ENCODE assay signal across 16 cellular contexts in the genomic region with DNA sequence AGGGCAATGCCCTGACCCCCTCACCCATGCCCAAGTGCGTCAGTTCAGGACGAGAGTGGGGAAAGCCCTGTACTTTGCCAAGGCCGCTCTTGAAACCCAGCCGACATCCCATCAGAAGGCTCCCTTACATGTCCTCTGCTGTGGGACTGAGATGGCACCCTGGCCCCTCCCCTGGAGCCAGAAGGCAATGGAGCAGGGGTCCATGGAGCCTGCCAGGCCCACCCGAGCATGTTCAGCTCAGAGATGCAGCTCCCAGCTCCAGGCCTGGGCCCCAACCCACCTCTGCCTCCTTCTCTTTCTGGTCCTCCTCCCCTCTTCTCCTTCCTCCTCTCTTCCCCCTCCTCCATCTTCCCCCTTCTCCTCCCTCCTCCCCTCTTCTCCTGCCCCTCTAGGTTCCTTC.
A peak's percentile ranks its signal among the peaks of the same experiment; 100 is the strongest.
DNase-seq lines count a peak whose midpoint lies in the region; ATAC-seq and TF ChIP-seq lines count a peak whose summit lies in the region.
"Had no signal": no experiment of that assay in that cellular context is flagged by ENCODE, and none has a peak within 500 bp of the region (broad histone marks: within the 10 kb centered on the region; RNA-seq: fewer than 3 reads in every experiment).

No MANE protein-coding gene starts in this region.

- in situ Hi-C loops in IMR-90 (cut with MboI; ENCODE audit: low sequenced_read_pairs) = no loop called here

- H3K27ac ChIP-seq in IMR-90 (ENCODE audit: insufficient read depth, low read length) (no peak overlapping the region), neuronal stem cell (replicated peaks; ENCODE audit: low read length) (no peak overlapping the region), spleen (no peak overlapping the region)
- H3K27ac ChIP-seq: 22Rv1; A549; BLaER1 treated with 17β-estradiol and CSF1 and Interleukin-3, amounts not matched to agents 10 nM and 100 nM; C4-2B had no signal

- H3K9me3 ChIP-seq in IMR-90 (ENCODE audit: control insufficient read depth, insufficient read depth, low read length) (no peaks in the 10 kb centered on the region), neuronal stem cell (replicated peaks in 1 of 2; ENCODE audit: control insufficient read depth in 2 of 2, insufficient read depth in 1 of 2, low read depth in 1 of 2, low read length in 2 of 2) (peaks cover 0 to 3% of the 10 kb centered on the region in 2 donors), spleen (no peaks in the 10 kb centered on the region)
- H3K9me3 ChIP-seq: A549, Caco-2 had no signal

- no peaks in the 10 kb centered on the region for H3K36me3 ChIP-seq in IMR-90 (ENCODE audit: control insufficient read depth, insufficient read depth, low read length)
- no peaks in the 10 kb centered on the region for H3K36me3 ChIP-seq in neuronal stem cell (replicated peaks in 1 of 2; ENCODE audit: control insufficient read depth in 2 of 2, insufficient read depth in 2 of 2, low read length in 2 of 2)
- H3K36me3 ChIP-seq in spleen = no peaks in the 10 kb centered on the region
- H3K36me3 ChIP-seq: BLaER1 treated with 17β-estradiol and CSF1 and Interleukin-3, amounts not matched to agents 10 nM and 100 nM had no signal

- no peak overlapping the region for H4K8ac ChIP-seq in IMR-90 (ENCODE audit: low read depth in 2 of 2, low read length in 2 of 2)
- H4K8ac ChIP-seq in neuronal stem cell (ENCODE audit: low read depth, low read length) = no peak overlapping the region

- no peak for TF ChIP-seq POLR2A in IMR-90 (IDR thresholded peaks at IDR 0.05; ENCODE audit: low read depth, low read length)
- TF ChIP-seq POLR2A in spleen (IDR thresholded peaks at IDR 0.05) = no peak

- peaks cover 1% of the 10 kb centered on the region; the same call in 1 of the 2 replicates for H3K4me1 ChIP-seq in IMR-90 (ENCODE audit: control insufficient read depth, insufficient read depth, low read length)
- no peaks in the 10 kb centered on the region for H3K4me1 ChIP-seq in neuronal stem cell (ENCODE audit: control insufficient read depth in 2 of 2, insufficient read depth in 1 of 2, low read depth in 1 of 2, low read length in 2 of 2)
- H3K4me1 ChIP-seq in spleen = peaks cover 6 to 11% (median 8%) of the 10 kb centered on the region in 6 donors
- H3K4me1 ChIP-seq: Caco-2 had no signal

- TF ChIP-seq CTCF in IMR-90 (conservative IDR thresholded peaks at IDR 0.05; ENCODE audit: low read depth, low read length) (no peak), spleen (IDR thresholded peaks at IDR 0.05 in 8 of 11, conservative IDR thresholded peaks at IDR 0.05 in 3 of 11) (no peak)

- H4K5ac ChIP-seq in IMR-90 (ENCODE audit: low read depth, low read length) = no peak overlapping the region

- CTCF ChIA-PET in IMR-90 (lab: Yijun Ruan, JAX) = no interaction called here

- no peak overlapping the region for H2BK5ac ChIP-seq in IMR-90 (ENCODE audit: low read depth, low read length, poor library complexity, severe bottlenecking)
- peak overlapping the region; percentile 71 for H2BK5ac ChIP-seq in neuronal stem cell (ENCODE audit: low read length)

- no peak overlapping the region for H3K18ac ChIP-seq in IMR-90 (ENCODE audit: low read depth, low read length)
- peak overlapping the region; percentile 81 for H3K18ac ChIP-seq in neuronal stem cell (ENCODE audit: low read length)

- no TSS peak for BruUV-seq in IMR-90 (replicated peaks; lab: Mats Ljungman, UMichigan)

- H3K14ac ChIP-seq in IMR-90 (replicated peaks; ENCODE audit: low read depth, low read length) = no peak overlapping the region
- no peak overlapping the region for H3K14ac ChIP-seq in neuronal stem cell (ENCODE audit: low read length)

- no peaks in the 10 kb centered on the region for H3K9me1 ChIP-seq in IMR-90 (ENCODE audit: insufficient read depth, low read length)

- POLR2A ChIA-PET in IMR-90 (lab: Charles Lee; ENCODE audit: unreplicated experiment) = no interaction called here

- no peak overlapping the region for H2AK5ac ChIP-seq in IMR-90 (ENCODE audit: low read depth, low read length)
- peak overlapping the region; percentile 57 for H2AK5ac ChIP-seq in neuronal stem cell (ENCODE audit: low read depth, low read length)

- 80% methylated on average over 2 of the region's 5 CpGs; no CpG with 5 or more reads in 1 of the 2 experiments for WGBS in IMR-90 (ENCODE audit: extremely low coverage in 2 of 2, insufficient read length in 1 of 2), 2 experiments
- WGBS in neuronal stem cell (ENCODE audit: extremely low coverage in 2 of 2, insufficient read length in 2 of 2, insufficient replicate concordance in 1 of 2), 2 donors = no CpG with 5 or more reads among the region's 5 CpGs
- 84 to 93% (median 89%) methylated on average over 5 of the region's 5 CpGs for WGBS in spleen, 5 donors

- no peaks in the 10 kb centered on the region for H4K20me1 ChIP-seq in IMR-90 (ENCODE audit: insufficient read depth, low read length)
- H4K20me1 ChIP-seq: BLaER1 treated with 17β-estradiol and CSF1 and Interleukin-3, amounts not matched to agents 10 nM and 100 nM had no signal

- no peak overlapping the region for H2BK20ac ChIP-seq in IMR-90 (ENCODE audit: low read depth, low read length)

- H3K4me3 ChIP-seq in IMR-90 (ENCODE audit: insufficient read depth, low read depth, low read length) (no peak overlapping the region), neuronal stem cell (ENCODE audit: low read length in 2 of 2) (no peak overlapping the region), spleen (no peak overlapping the region)
- H3K4me3 ChIP-seq: A549; BLaER1 treated with 17β-estradiol and CSF1 and Interleukin-3, amounts not matched to agents 10 nM and 100 nM had no signal

- no peak overlapping the region for H2BK12ac ChIP-seq in neuronal stem cell (ENCODE audit: low read length)

- no peak for ATAC-seq in IMR-90 (ENCODE audit: low read depth)
- ATAC-seq: A549; CD8-positive, alpha-beta T cell had no signal

- no peak for DNase-seq in IMR-90
- no peak for DNase-seq in neuronal stem cell (ENCODE audit: low spot score)
- DNase-seq in spleen = peak; percentile 40
- DNase-seq in NCI-H510A treated with DMSO at 0.1 percent for 48 hours (lab: John Stamatoyannopoulos, UW) = no peak
- DNase-seq in cerebellar nuclear complex (lab: John Stamatoyannopoulos, UW) = no peak
- DNase-seq: AML-193; Caco-2; Calu3; CD4-positive, alpha-beta T cell; CD8-positive, alpha-beta T cell; DMS79 treated with DMSO at 0.1 percent for 48 hours; GF-D8 had no signal

- H3K56ac ChIP-seq in IMR-90 (ENCODE audit: extremely low read depth, insufficient read depth, low read length) = no peak overlapping the region

- dilution Hi-C loops in IMR-90 (cut with HindIII; ENCODE audit: low sequenced_read_pairs, unreplicated experiment) = no loop called here

- H2BK120ac ChIP-seq in IMR-90 (ENCODE audit: low read depth, low read length) = no peak overlapping the region
- peak overlapping the region; percentile 67 for H2BK120ac ChIP-seq in neuronal stem cell (ENCODE audit: low read depth, low read length)

- intact Hi-C loops in IMR-90 (cut with micrococcal nuclease) (no loop called here), spleen (cut with DNase I; ENCODE audit: low total_unique reads) (no loop called here)

- peak overlapping the region; percentile 14 for H2AFZ ChIP-seq in IMR-90 (replicated peaks; ENCODE audit: low read length, poor library complexity)
- H2AFZ ChIP-seq in neuronal stem cell (ENCODE audit: low read length) = no peak overlapping the region

- H3K9ac ChIP-seq in IMR-90 (ENCODE audit: low read depth, low read length) (no peak overlapping the region), neuronal stem cell (ENCODE audit: low read depth, low read length, poor library complexity) (no peak overlapping the region)
- H3K9ac ChIP-seq: BLaER1 treated with 17β-estradiol and CSF1 and Interleukin-3, amounts not matched to agents 10 nM and 100 nM had no signal

- H2BK15ac ChIP-seq in IMR-90 (ENCODE audit: low read depth, low read length) (no peak overlapping the region), neuronal stem cell (ENCODE audit: low read length) (peak overlapping the region; percentile 82)

- H3K27me3 ChIP-seq in IMR-90 (ENCODE audit: control insufficient read depth, insufficient read depth, low read length) (peaks cover 7% of the 10 kb centered on the region; the same call in 1 of the 2 replicates), neuronal stem cell (ENCODE audit: control insufficient read depth in 3 of 3, insufficient read depth in 3 of 3, low read depth in 1 of 3, low read length in 3 of 3) (peaks cover 0 to 8% (median 7%) of the 10 kb centered on the region in 3 experiments), spleen (replicated peaks in 1 of 7) (peaks cover 0 to 24% (median 0%) of the 10 kb centered on the region in 7 donors)
- H3K27me3 ChIP-seq: BLaER1 treated with 17β-estradiol and CSF1 and Interleukin-3, amounts not matched to agents 10 nM and 100 nM had no signal

- H3K4me2 ChIP-seq in IMR-90 (ENCODE audit: low read depth, low read length) (no peak overlapping the region), neuronal stem cell (ENCODE audit: insufficient read depth, low read length, poor library complexity, severe bottlenecking) (no peak overlapping the region)
- H3K4me2 ChIP-seq: A549 had no signal

- no peak for TF ChIP-seq RAD21 in IMR-90 (IDR thresholded peaks at IDR 0.05; ENCODE audit: low read length)

- H3K79me1 ChIP-seq in IMR-90 (ENCODE audit: low read depth in 1 of 2, low read length in 2 of 2) (no peaks in the 10 kb centered on the region), neuronal stem cell (ENCODE audit: low read depth, low read length) (no peaks in the 10 kb centered on the region)

- no peak overlapping the region for H2AK9ac ChIP-seq in IMR-90 (replicated peaks; ENCODE audit: low read depth, low read length, poor library complexity)

- H3K23ac ChIP-seq in IMR-90 (ENCODE audit: low read depth, low read length) (no peak overlapping the region), neuronal stem cell (ENCODE audit: low read depth, low read length, poor library complexity) (no peak overlapping the region)

- no peak overlapping the region for H3K4ac ChIP-seq in IMR-90 (ENCODE audit: low read depth, low read length)
- peak overlapping the region; percentile 85 for H3K4ac ChIP-seq in neuronal stem cell (ENCODE audit: low read length)

- H4K91ac ChIP-seq in IMR-90 (ENCODE audit: insufficient read depth, low read depth, low read length) (no peak overlapping the region), neuronal stem cell (ENCODE audit: low read depth, low read length, poor library complexity) (no peak overlapping the region)

TF ChIP-seq in IMR-90, 13 proteins besides CTCF, POLR2A, EP300 and RAD21 (continues in another document):
- no peak for TF ChIP-seq RCOR1 (IDR thresholded peaks at IDR 0.05; ENCODE audit: insufficient replicate concordance, low read length)
- TF ChIP-seq MAZ (IDR thresholded peaks at IDR 0.05; ENCODE audit: borderline replicate concordance, low read depth, low read length) = no peak
- no peak for TF ChIP-seq MAFK (IDR thresholded peaks at IDR 0.05; ENCODE audit: low read depth, low read length)
- TF ChIP-seq FOS (IDR thresholded peaks at IDR 0.05; ENCODE audit: low read depth, low read length) = no peak
- no peak for TF ChIP-seq CHD1 (IDR thresholded peaks at IDR 0.05; ENCODE audit: low read depth, low read length)
- no peak for TF ChIP-seq BHLHE40 (IDR thresholded peaks at IDR 0.05; ENCODE audit: low read depth, low read length)
